In the genomic region with DNA sequence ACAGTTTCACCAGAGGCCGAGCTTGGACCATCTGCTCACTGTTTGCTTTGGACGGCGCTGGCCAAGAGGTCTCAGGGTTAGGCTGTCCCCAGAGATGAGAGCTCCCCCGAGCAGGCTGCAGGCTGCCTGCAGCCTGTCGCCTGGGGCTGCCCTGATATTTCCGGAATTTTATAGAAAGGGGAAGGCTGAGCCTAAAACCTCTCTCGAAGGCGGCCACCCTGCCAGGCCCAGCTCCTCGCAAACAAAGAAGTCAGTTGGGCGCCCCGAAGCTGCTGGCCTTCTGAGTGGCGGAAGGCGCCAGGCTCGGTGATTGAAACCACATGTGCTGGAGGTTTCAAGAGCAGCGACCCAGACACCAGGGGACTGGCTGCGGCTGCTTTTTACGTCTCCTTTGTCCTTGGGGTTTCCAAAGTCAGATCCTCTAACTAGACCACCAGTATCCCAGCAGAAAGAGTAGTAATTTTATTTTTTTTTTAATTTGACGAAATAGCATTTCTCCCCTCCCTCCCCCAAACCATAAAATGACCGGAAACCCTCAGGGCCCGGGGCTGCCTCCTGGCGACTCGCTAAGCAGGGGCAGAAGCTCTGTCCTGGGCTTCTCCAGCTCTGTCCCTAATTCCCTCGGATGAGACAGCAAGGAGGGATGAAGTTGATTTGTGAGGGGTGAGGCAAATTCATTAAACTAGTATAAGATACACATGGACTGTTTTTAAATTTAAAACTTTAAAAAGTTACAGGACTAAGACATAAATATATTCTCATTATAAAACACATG, we compare ENCODE assay signal across 10 cellular contexts. TPM values are rescaled to one million over a fixed set of nuclear protein-coding genes. Genes with fewer than 3 reads are reported as not detected.
DNase-seq lines count a peak whose midpoint lies in the region; ATAC-seq lines count a peak whose summit lies in the region.
"Had no signal": no experiment of that assay in that cellular context is flagged by ENCODE, and none has a peak within 500 bp of the region (broad histone marks: within the 10 kb centered on the region; RNA-seq: fewer than 3 reads in every experiment).

No MANE protein-coding gene starts in this region.

- peak; percentile 92 to 93 for DNase-seq in SJSA1 (ENCODE audit: low read depth in 1 of 2, low spot score in 2 of 2)
- DNase-seq in left cardiac atrium = peak; percentile 87
- DNase-seq in NCI-H187 (lab: John Stamatoyannopoulos, UW) = no peak
- no peak for DNase-seq in stimulated activated naive CD8-positive, alpha-beta T cell treated with anti-CD3 and anti-CD28 coated beads, Interleukin-15, amount 100 ng/mL, for 72 hours
- DNase-seq: activated naive CD8-positive, alpha-beta T cell treated with anti-CD3 and anti-CD28 coated beads, Interleukin-2, amount 10 ng/mL, durations not matched to agents 7 days and 5 days had no signal

- H3K27me3 Mint-ChIP-seq in stimulated activated naive CD8-positive, alpha-beta T cell treated with anti-CD3 and anti-CD28 coated beads, Interleukin-15, amount 100 ng/mL, for 72 hours = no peaks in the 10 kb centered on the region

- H3K9me3 Mint-ChIP-seq in stimulated activated naive CD8-positive, alpha-beta T cell treated with anti-CD3 and anti-CD28 coated beads, Interleukin-15, amount 100 ng/mL, for 72 hours = no peaks in the 10 kb centered on the region
- H3K9me3 Mint-ChIP-seq: activated naive CD8-positive, alpha-beta T cell treated with anti-CD3 and anti-CD28 coated beads, Interleukin-2, amount 10 ng/mL, durations not matched to agents 7 days and 5 days had no signal

- H3K9me3 ChIP-seq in ES-I3 (ENCODE audit: control insufficient read depth, insufficient read depth, low read length) (no peaks in the 10 kb centered on the region), SJSA1 (replicated peaks) (no peaks in the 10 kb centered on the region)

- H3K4me3 ChIP-seq in SJSA1 (peak overlapping the region; percentile 15; the same call in 1 of the 2 replicates), rectal smooth muscle tissue (ENCODE audit: low read length) (peak overlapping the region; percentile 30)

- ATAC-seq in left cardiac atrium (peak; percentile 94), HG02981 (IDR thresholded peaks at IDR 0.05; ENCODE audit: unreplicated experiment) (no peak), GM21825 (IDR thresholded peaks at IDR 0.05; ENCODE audit: unreplicated experiment) (no peak)
- ATAC-seq in stimulated activated naive CD8-positive, alpha-beta T cell treated with anti-CD3 and anti-CD28 coated beads, Interleukin-15, amount 100 ng/mL, for 72 hours = no peak
- ATAC-seq: HCT116 had no signal

- H3K27me3 ChIP-seq in SJSA1 (replicated peaks) (no peaks in the 10 kb centered on the region), rectal smooth muscle tissue (ENCODE audit: control insufficient read depth, insufficient read depth, low read length) (no peaks in the 10 kb centered on the region)

- H3K36me3 ChIP-seq in ES-I3 (ENCODE audit: insufficient read depth, low read length) (no peaks in the 10 kb centered on the region), SJSA1 (no peaks in the 10 kb centered on the region), rectal smooth muscle tissue (ENCODE audit: control insufficient read depth, insufficient read depth, low read length) (no peaks in the 10 kb centered on the region)

- H3K9ac ChIP-seq in ES-I3 (ENCODE audit: low read depth, low read length) = peak overlapping the region; percentile 5; the same call in 1 of the 2 replicates
- no peak overlapping the region for H3K9ac ChIP-seq in rectal smooth muscle tissue (ENCODE audit: low read length)

- intact Hi-C loops in left cardiac atrium (cut with DNase I) = no loop called here

- H3K4me1 Mint-ChIP-seq in stimulated activated naive CD8-positive, alpha-beta T cell treated with anti-CD3 and anti-CD28 coated beads, Interleukin-15, amount 100 ng/mL, for 72 hours = peaks cover 8% of the 10 kb centered on the region
- H3K4me1 Mint-ChIP-seq: activated naive CD8-positive, alpha-beta T cell treated with anti-CD3 and anti-CD28 coated beads, Interleukin-2, amount 10 ng/mL, durations not matched to agents 7 days and 5 days had no signal

- H3K27ac ChIP-seq in SJSA1 = peak overlapping the region; percentile 72
- H3K27ac ChIP-seq in rectal smooth muscle tissue (ENCODE audit: low read depth, low read length) = peak overlapping the region; percentile 56

- H3K4me3 Mint-ChIP-seq in stimulated activated naive CD8-positive, alpha-beta T cell treated with anti-CD3 and anti-CD28 coated beads, Interleukin-15, amount 100 ng/mL, for 72 hours = peak overlapping the region in 1 of 2 donors; percentile 14
- H3K4me3 Mint-ChIP-seq: activated naive CD8-positive, alpha-beta T cell treated with anti-CD3 and anti-CD28 coated beads, Interleukin-2, amount 10 ng/mL, durations not matched to agents 7 days and 5 days had no signal

- H3K4me1 ChIP-seq in ES-I3 (ENCODE audit: insufficient read depth, low read length) = peaks cover 7% of the 10 kb centered on the region
- peaks cover 24% of the 10 kb centered on the region for H3K4me1 ChIP-seq in SJSA1 (replicated peaks)
- peaks cover 9% of the 10 kb centered on the region for H3K4me1 ChIP-seq in rectal smooth muscle tissue (ENCODE audit: control insufficient read depth, insufficient read depth, low read length)

- no peak overlapping the region for H3K27ac Mint-ChIP-seq in stimulated activated naive CD8-positive, alpha-beta T cell treated with anti-CD3 and anti-CD28 coated beads, Interleukin-15, amount 100 ng/mL, for 72 hours
- H3K27ac Mint-ChIP-seq: activated naive CD8-positive, alpha-beta T cell treated with anti-CD3 and anti-CD28 coated beads, Interleukin-2, amount 10 ng/mL, durations not matched to agents 7 days and 5 days had no signal

RNA-seq across cellular contexts. Expression of a gene that starts 57.4 kb away (rescaled TPM):
- total RNA-seq in SJSA1 (2014; rRNA removed; shearing (Covaris generic)) = 21.6 and 39.6 TPM in 2 replicates
- total RNA-seq in left cardiac atrium = 10 to 100 TPM; 30.6 to 38.6 TPM

Comparison
In these comparisons a context has a peak if more than half of its experiments do, and no peak if none do; other contexts are left out.
1. DNase-seq: peak in SJSA1 (2 of 2) and left cardiac atrium (single experiment); none in NCI-H187 (0 of 2) and stimulated activated naive CD8-positive, alpha-beta T cell treated with anti-CD3 and anti-CD28 coated beads, Interleukin-15, amount 100 ng/mL, for 72 hours (0 of 2).
2. ATAC-seq: peak in left cardiac atrium (2 of 2); none in HG02981 (single experiment), GM21825 (single experiment) and stimulated activated naive CD8-positive, alpha-beta T cell treated with anti-CD3 and anti-CD28 coated beads, Interleukin-15, amount 100 ng/mL, for 72 hours (single experiment).